ENCODE assay signal across 2 cellular contexts in genomic region chr1:247104965-247105364, GRCh38.
TF ChIP-seq lines count a peak whose summit lies in the region.

No MANE protein-coding gene starts in this region.

TF ChIP-seq in WTC11, 78 proteins besides CTCF, POLR2A, EP300 and RAD21 (continued from another document):
- no peak for TF ChIP-seq NFATC4 (CRISPR knock-in tag; IDR thresholded peaks at IDR 0.05)
- no peak for TF ChIP-seq SMAD3 (CRISPR knock-in tag; IDR thresholded peaks at IDR 0.05; ENCODE audit: borderline replicate concordance)
- TF ChIP-seq USF1 (CRISPR knock-in tag; IDR thresholded peaks at IDR 0.05): no peak
- TF ChIP-seq JUN (CRISPR knock-in tag; IDR thresholded peaks at IDR 0.05): no peak
- TF ChIP-seq TCF7 (CRISPR knock-in tag; IDR thresholded peaks at IDR 0.05; ENCODE audit: low read depth): no peak
- TF ChIP-seq GTF2I (CRISPR knock-in tag; conservative IDR thresholded peaks at IDR 0.05): no peak
- no peak for TF ChIP-seq CBFB (CRISPR knock-in tag; IDR thresholded peaks at IDR 0.05; ENCODE audit: low read depth)
- no peak for TF ChIP-seq ERG (CRISPR knock-in tag; IDR thresholded peaks at IDR 0.05)
- no peak for TF ChIP-seq MLX (CRISPR knock-in tag; IDR thresholded peaks at IDR 0.05)
- TF ChIP-seq PRRX2 (CRISPR knock-in tag; IDR thresholded peaks at IDR 0.05): no peak
- no peak for TF ChIP-seq USF2 (CRISPR knock-in tag; IDR thresholded peaks at IDR 0.05)
TF ChIP-seq in WTC11: peak in this region for 0.

TF ChIP-seq in liver, 16 proteins besides CTCF, POLR2A, EP300 and RAD21 (continued from another document):
- no peak for TF ChIP-seq ZBTB33 (IDR thresholded peaks at IDR 0.05)
TF ChIP-seq in liver: peak in this region for 0.
